In genomic region chr5:68239485-68239884, GRCh38 we compare ENCODE assay signal across 1 cellular context.
TF ChIP-seq lines count a peak whose summit lies in the region.

No MANE protein-coding gene starts in this region.

TF ChIP-seq in HepG2, 621 proteins besides CTCF, POLR2A, EP300 and RAD21 (continued from another document and continues in another):
- TF ChIP-seq PAXIP1 (CRISPR knock-in tag; conservative IDR thresholded peaks at IDR 0.05), result peak; percentile 95
- no peak for TF ChIP-seq PLSCR1 (CRISPR knock-in tag; IDR thresholded peaks at IDR 0.05; ENCODE audit: borderline replicate concordance)
- TF ChIP-seq FOXC1 (CRISPR knock-in tag; IDR thresholded peaks at IDR 0.05; ENCODE audit: borderline replicate concordance), result peak; percentile 36; the same call in 1 of the 2 replicates
- TF ChIP-seq ZNF749 (CRISPR knock-in tag; IDR thresholded peaks at IDR 0.05; ENCODE audit: borderline replicate concordance), result no peak
- TF ChIP-seq ASH2L (IDR thresholded peaks at IDR 0.05; ENCODE audit: insufficient read length, low read depth, low read length), result peak; percentile 76
- no peak for TF ChIP-seq ZNF557 (CRISPR knock-in tag; IDR thresholded peaks at IDR 0.05)
- TF ChIP-seq JUN (CRISPR knock-in tag; IDR thresholded peaks at IDR 0.05), result no peak
- TF ChIP-seq TEAD2 (CRISPR knock-in tag; IDR thresholded peaks at IDR 0.05), result no peak
- no peak for TF ChIP-seq E2F5 (CRISPR knock-in tag; conservative IDR thresholded peaks at IDR 0.05)
- TF ChIP-seq ZNF713 (CRISPR knock-in tag; IDR thresholded peaks at IDR 0.05), result no peak
- TF ChIP-seq HNRNPLL (IDR thresholded peaks at IDR 0.05; ENCODE audit: low read depth, low read length, poor library complexity, severe bottlenecking), result no peak
- TF ChIP-seq ZNF441 (CRISPR knock-in tag; IDR thresholded peaks at IDR 0.05; ENCODE audit: borderline replicate concordance), result 0 out of 2 replicates have a peak, but pooled peaks have one; percentile 30
- no peak; the same call in 1 of the 2 replicates for TF ChIP-seq ZBTB26 (CRISPR knock-in tag; IDR thresholded peaks at IDR 0.05; ENCODE audit: borderline replicate concordance)
- TF ChIP-seq ZNF350 (CRISPR knock-in tag; IDR thresholded peaks at IDR 0.05; ENCODE audit: borderline replicate concordance, low read depth), result peak; percentile 80
- peak; percentile 38; the same call in 1 of the 2 replicates for TF ChIP-seq ZNF775 (CRISPR knock-in tag; IDR thresholded peaks at IDR 0.05; ENCODE audit: borderline replicate concordance)
- TF ChIP-seq HBP1 (CRISPR knock-in tag; IDR thresholded peaks at IDR 0.05; ENCODE audit: low read depth), result no peak
- TF ChIP-seq SCMH1 (CRISPR knock-in tag; IDR thresholded peaks at IDR 0.05; ENCODE audit: borderline replicate concordance), result no peak
- no peak for TF ChIP-seq ZNF496 (CRISPR knock-in tag; IDR thresholded peaks at IDR 0.05; ENCODE audit: insufficient replicate concordance)
- TF ChIP-seq ZNF782 (CRISPR knock-in tag; IDR thresholded peaks at IDR 0.05; ENCODE audit: borderline replicate concordance), result peak; percentile 49; the same call in 1 of the 2 replicates
- TF ChIP-seq HNF4A (CRISPR knock-in tag; IDR thresholded peaks at IDR 0.05), result peak; percentile 90
- TF ChIP-seq TBX3 (IDR thresholded peaks at IDR 0.05; ENCODE audit: borderline replicate concordance), result peak; percentile 51; the same call in 1 of the 2 replicates
- TF ChIP-seq NFE2L2 (IDR thresholded peaks at IDR 0.05; ENCODE audit: low read length), result no peak
- TF ChIP-seq SMARCC2 (IDR thresholded peaks at IDR 0.05), result no peak
- no peak for TF ChIP-seq ZNF672 (CRISPR knock-in tag; IDR thresholded peaks at IDR 0.05)
- no peak for TF ChIP-seq ZNF577 (CRISPR knock-in tag; IDR thresholded peaks at IDR 0.05; ENCODE audit: borderline replicate concordance, low read depth)
- no peak for TF ChIP-seq ZFYVE20 (CRISPR knock-in tag; IDR thresholded peaks at IDR 0.05; ENCODE audit: borderline replicate concordance, low read depth)
- TF ChIP-seq ZSCAN22 (CRISPR knock-in tag; IDR thresholded peaks at IDR 0.05), result no peak
- no peak for TF ChIP-seq PRDM4 (CRISPR knock-in tag; IDR thresholded peaks at IDR 0.05; ENCODE audit: borderline replicate concordance)
- TF ChIP-seq ZNF850 (CRISPR knock-in tag; conservative IDR thresholded peaks at IDR 0.05), result no peak
- TF ChIP-seq ARID2 (CRISPR knock-in tag; IDR thresholded peaks at IDR 0.05; ENCODE audit: borderline replicate concordance), result no peak
- TF ChIP-seq ZNF205 (CRISPR knock-in tag; IDR thresholded peaks at IDR 0.05), result peak; percentile 68; the same call in 1 of the 2 replicates
- TF ChIP-seq ZC3H4 (CRISPR knock-in tag; IDR thresholded peaks at IDR 0.05; ENCODE audit: borderline replicate concordance), result no peak
- TF ChIP-seq BCLAF1 (IDR thresholded peaks at IDR 0.05), result no peak
- peak; percentile 80 for TF ChIP-seq MLX (CRISPR knock-in tag; IDR thresholded peaks at IDR 0.05)
- no peak for TF ChIP-seq ZNF3 (CRISPR knock-in tag; IDR thresholded peaks at IDR 0.05)
- TF ChIP-seq JUNB (CRISPR knock-in tag; IDR thresholded peaks at IDR 0.05; ENCODE audit: borderline replicate concordance), result no peak
- peak; percentile 65 for TF ChIP-seq BORCS8-MEF2B (CRISPR knock-in tag; IDR thresholded peaks at IDR 0.05)
- TF ChIP-seq ZKSCAN1 (IDR thresholded peaks at IDR 0.05; ENCODE audit: low read length), result no peak
- no peak for TF ChIP-seq MTERF4 (CRISPR knock-in tag; IDR thresholded peaks at IDR 0.05)
- no peak for TF ChIP-seq ZBTB2 (CRISPR knock-in tag; IDR thresholded peaks at IDR 0.05; ENCODE audit: low read depth)
- TF ChIP-seq ARID3A (IDR thresholded peaks at IDR 0.05; ENCODE audit: low read depth, low read length), result peak; percentile 56; the same call in 1 of the 2 replicates
- TF ChIP-seq ZNF282 (IDR thresholded peaks at IDR 0.05; ENCODE audit: partially characterized antibody), result no peak
- peak; percentile 76; the same call in 1 of the 2 replicates for TF ChIP-seq SIX1 (CRISPR knock-in tag; IDR thresholded peaks at IDR 0.05; ENCODE audit: borderline replicate concordance)
- TF ChIP-seq ZNF337 (CRISPR knock-in tag; IDR thresholded peaks at IDR 0.05; ENCODE audit: borderline replicate concordance, low read depth), result no peak
